Comparison of ENCODE assay signal across 18 cellular contexts in genomic region chr2:35033748-35034147, GRCh38.
"Had no signal": no experiment of that assay in that cellular context is flagged by ENCODE, and none has a peak within 500 bp of the region (broad histone marks: within the 10 kb centered on the region; RNA-seq: fewer than 3 reads in every experiment).

No MANE protein-coding gene starts in this region.

- ATAC-seq: Panc1, PC-3, T-cell had no signal

- H3K4me2 ChIP-seq: SK-N-SH had no signal

- H3K27ac Mint-ChIP-seq: T-cell had no signal

- H3K9ac ChIP-seq: SK-N-SH had no signal

- H3K27me3 Mint-ChIP-seq: T-cell had no signal

- H3K4me3 Mint-ChIP-seq: T-cell had no signal

- H3K9me3 ChIP-seq: SK-N-SH had no signal

- H3K4me1 Mint-ChIP-seq: T-cell had no signal

- H3K36me3 Mint-ChIP-seq: T-cell had no signal

- DNase-seq: KBM-7, NCI-H1092, NCI-H1105 treated with DMSO at 0.1 percent for 48 hours, NCI-H1417 treated with DMSO at 0.1 percent for 48 hours, NCI-H146, NCI-H1694 treated with DMSO at 0.1 percent for 48 hours, NCI-H2029, NCI-H2081 treated with DMSO at 0.1 percent for 48 hours, NCI-H2227 treated with DMSO at 0.1 percent for 48 hours, NCI-H524, NCI-H526 treated with DMSO at 0.1 percent for 48 hours, NCI-H748 treated with DMSO at 0.1 percent for 48 hours, PC-3, SHP77, SK-N-SH, SW 1271, T-cell had no signal
